In the genomic region with DNA sequence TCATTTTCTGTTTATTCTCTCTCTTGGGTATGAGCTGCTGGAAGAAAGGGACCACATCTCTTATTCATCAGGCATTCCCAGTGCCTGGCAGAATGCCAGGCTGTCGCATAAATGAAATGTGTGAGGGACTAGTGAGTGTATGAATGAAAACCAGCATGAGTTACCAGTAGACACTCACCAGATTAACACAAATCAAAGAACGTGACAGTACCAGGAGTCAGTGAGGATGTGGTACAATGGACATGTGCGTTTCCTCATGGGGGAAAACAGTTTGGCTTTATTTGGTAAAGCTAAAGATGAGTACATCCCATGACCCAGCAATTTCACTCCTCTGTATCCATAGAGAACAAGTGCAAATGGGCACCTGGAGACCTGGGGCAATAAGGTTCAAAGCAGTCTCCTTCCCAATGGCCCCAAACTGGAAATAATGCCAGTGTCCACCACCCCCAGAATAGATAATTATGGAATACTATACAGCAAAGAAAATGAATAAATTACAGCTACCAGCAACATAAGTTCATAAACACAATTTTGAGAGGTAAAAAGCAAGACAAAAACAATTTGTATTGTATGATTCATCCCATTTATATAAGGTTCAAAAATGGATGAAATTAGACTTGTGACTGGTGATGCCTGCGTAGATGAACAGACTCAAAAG, we compare ENCODE assay signal across 13 cellular contexts.
DNase-seq lines count a peak whose midpoint lies in the region; TF ChIP-seq lines count a peak whose summit lies in the region.
"Had no signal": no experiment of that assay in that cellular context is flagged by ENCODE, and none has a peak within 500 bp of the region (broad histone marks: within the 10 kb centered on the region; RNA-seq: fewer than 3 reads in every experiment).

No MANE protein-coding gene starts in this region.

- H3K9me3 Mint-ChIP-seq in chondrocyte (ENCODE audit: low read depth) = no peaks in the 10 kb centered on the region
- H3K9me3 Mint-ChIP-seq: mesothelial cell of epicardium had no signal

- TF ChIP-seq CTCF in chondrocyte (IDR thresholded peaks at IDR 0.05) = no peak

- DNase-seq in A172 (ENCODE audit: low spot score) (peak; percentile 86), EH (ENCODE audit: low read depth) (peak; percentile 21), NCI-H2227 (lab: John Stamatoyannopoulos, UW; ENCODE audit: unreplicated experiment) (peak; percentile 76), chondrocyte (ENCODE audit: low spot score) (no peak), T-helper 1 cell (no peak), SHP77 (lab: John Stamatoyannopoulos, UW) (no peak), retina (no peak), NCI-H1092 treated with DMSO at 0.1 percent for 48 hours (lab: John Stamatoyannopoulos, UW) (no peak)
- DNase-seq: cortex of kidney, GM23248, NCI-H1436, upper lobe of left lung had no signal

- peaks cover 13% of the 10 kb centered on the region for H3K4me1 Mint-ChIP-seq in chondrocyte (ENCODE audit: low read depth)

- H3K27me3 Mint-ChIP-seq in chondrocyte (ENCODE audit: low read depth) = peaks cover 26% of the 10 kb centered on the region

- no peaks in the 10 kb centered on the region for H3K36me3 Mint-ChIP-seq in chondrocyte (ENCODE audit: low read depth)
- H3K36me3 Mint-ChIP-seq: mesothelial cell of epicardium had no signal

- peak overlapping the region; percentile 42 for H3K27ac Mint-ChIP-seq in chondrocyte (ENCODE audit: unreplicated experiment)
- H3K27ac Mint-ChIP-seq: mesothelial cell of epicardium had no signal

- H3K4me3 Mint-ChIP-seq in chondrocyte (ENCODE audit: unreplicated experiment) = no peak overlapping the region
- H3K4me3 Mint-ChIP-seq: mesothelial cell of epicardium had no signal

Comparison
In these comparisons a context has a peak if more than half of its experiments do, and no peak if none do; other contexts are left out.
1. DNase-seq: peak in A172 (single experiment), EH (single experiment) and NCI-H2227 (single experiment); none in chondrocyte (single experiment), T-helper 1 cell (0 of 5), SHP77 (0 of 2), retina (single experiment) and NCI-H1092 treated with DMSO at 0.1 percent for 48 hours (single experiment).